9 cellular contexts compared by ENCODE assay signal in the genomic region with DNA sequence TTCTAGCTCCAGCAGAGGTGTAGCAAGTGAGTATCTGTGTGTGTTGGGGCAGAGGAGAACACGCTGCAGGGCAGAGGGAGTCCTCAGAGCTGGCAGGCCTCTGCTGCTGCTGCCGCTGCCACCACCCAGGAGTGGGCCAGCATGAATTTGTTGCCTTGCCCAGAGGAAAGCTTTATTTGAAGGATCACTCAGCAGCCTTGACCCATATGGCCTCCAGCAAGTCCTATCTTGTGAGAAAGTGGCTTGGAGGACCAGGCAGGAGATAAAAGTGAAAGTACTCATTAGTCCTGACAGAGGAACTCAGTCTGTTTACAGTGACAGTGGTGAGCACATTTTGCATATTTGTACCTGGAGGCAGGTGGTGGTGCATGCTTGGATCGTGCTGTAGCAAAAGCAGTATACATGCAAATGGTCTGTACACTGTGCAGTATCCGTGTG. TPM values are rescaled to one million over a fixed set of nuclear protein-coding genes. Genes with fewer than 3 reads are reported as not detected.
A peak's percentile ranks its signal among the peaks of the same experiment; 100 is the strongest.
DNase-seq lines count a peak whose midpoint lies in the region; ATAC-seq and TF ChIP-seq lines count a peak whose summit lies in the region.
"Had no signal": no experiment of that assay in that cellular context is flagged by ENCODE, and none has a peak within 500 bp of the region (broad histone marks: within the 10 kb centered on the region; RNA-seq: fewer than 3 reads in every experiment).

No MANE protein-coding gene starts in this region.

- H3K27ac ChIP-seq in gastroesophageal sphincter: no peak overlapping the region
- H3K27ac ChIP-seq: C4-2B had no signal

- peak overlapping the region; percentile 85 for H3K4me3 Mint-ChIP-seq in activated CD8-positive, alpha-beta memory T cell treated with anti-CD3 and anti-CD28 coated beads, Interleukin-2, amount 10 ng/mL, durations not matched to agents 7 days and 5 days
- peak overlapping the region; percentile 92 to 95 (median 95) for H3K4me3 Mint-ChIP-seq in T-cell
- H3K4me3 Mint-ChIP-seq in stimulated activated effector memory CD8-positive, alpha-beta T cell treated with anti-CD3 and anti-CD28 coated beads, Interleukin-12 subunit alpha, Interleukin-12 subunit beta, amount 100 ng/mL, for 72 hours: peak overlapping the region; percentile 83

- 56 to 69% methylated on average over 2 of the region's 4 CpGs for WGBS in gastroesophageal sphincter (ENCODE audit: low coverage in 1 of 2), 2 donors

- no peak for ATAC-seq in activated CD8-positive, alpha-beta memory T cell treated with anti-CD3 and anti-CD28 coated beads, Interleukin-2, amount 10 ng/mL, durations not matched to agents 7 days and 5 days
- peak; percentile 44 for ATAC-seq in HG02884 (IDR thresholded peaks at IDR 0.05; ENCODE audit: unreplicated experiment)
- peak; percentile 33 to 44 (median 37) for ATAC-seq in T-cell (replicated peaks in 1 of 4)
- ATAC-seq in stimulated activated effector memory CD8-positive, alpha-beta T cell treated with anti-CD3 and anti-CD28 coated beads, Interleukin-12 subunit alpha, Interleukin-12 subunit beta, amount 100 ng/mL, for 72 hours: peak; percentile 2
- no peak for ATAC-seq in gastroesophageal sphincter

- peaks cover 76% of the 10 kb centered on the region for H3K4me1 Mint-ChIP-seq in activated CD8-positive, alpha-beta memory T cell treated with anti-CD3 and anti-CD28 coated beads, Interleukin-2, amount 10 ng/mL, durations not matched to agents 7 days and 5 days
- peaks cover 80 to 90% (median 85%) of the 10 kb centered on the region in 3 donors for H3K4me1 Mint-ChIP-seq in T-cell
- peaks cover 84% of the 10 kb centered on the region for H3K4me1 Mint-ChIP-seq in stimulated activated effector memory CD8-positive, alpha-beta T cell treated with anti-CD3 and anti-CD28 coated beads, Interleukin-12 subunit alpha, Interleukin-12 subunit beta, amount 100 ng/mL, for 72 hours

- DNase-seq in activated CD8-positive, alpha-beta memory T cell treated with anti-CD3 and anti-CD28 coated beads, Interleukin-2, amount 10 ng/mL, durations not matched to agents 7 days and 5 days: no peak
- DNase-seq in activated CD8-positive, alpha-beta memory T cell treated with anti-CD3 and anti-CD28 coated beads for 24 hours: no peak
- DNase-seq in T-cell (peak in 1 of 34 experiments; percentile 30), NCI-H82 (lab: John Stamatoyannopoulos, UW) (no peak), amniotic stem cell (lab: John Stamatoyannopoulos, UW) (no peak)
- DNase-seq in stimulated activated effector memory CD8-positive, alpha-beta T cell treated with anti-CD3 and anti-CD28 coated beads, Interleukin-12 subunit alpha, Interleukin-12 subunit beta, amount 100 ng/mL, for 72 hours (ENCODE audit: low spot score in 2 of 2): peak in 1 of 2 donors; percentile 55

- H3K36me3 Mint-ChIP-seq in activated CD8-positive, alpha-beta memory T cell treated with anti-CD3 and anti-CD28 coated beads, Interleukin-2, amount 10 ng/mL, durations not matched to agents 7 days and 5 days: peaks cover 20% of the 10 kb centered on the region
- no peaks in the 10 kb centered on the region for H3K36me3 Mint-ChIP-seq in T-cell
- H3K36me3 Mint-ChIP-seq in stimulated activated effector memory CD8-positive, alpha-beta T cell treated with anti-CD3 and anti-CD28 coated beads, Interleukin-12 subunit alpha, Interleukin-12 subunit beta, amount 100 ng/mL, for 72 hours: peaks cover 25% of the 10 kb centered on the region

- no peak for TF ChIP-seq CTCF in gastroesophageal sphincter (IDR thresholded peaks at IDR 0.05)

- H3K4me3 ChIP-seq in gastroesophageal sphincter: peak overlapping the region in 1 of 2 donors; percentile 6

- peak overlapping the region; percentile 91 for H3K27ac Mint-ChIP-seq in activated CD8-positive, alpha-beta memory T cell treated with anti-CD3 and anti-CD28 coated beads, Interleukin-2, amount 10 ng/mL, durations not matched to agents 7 days and 5 days
- peak overlapping the region; percentile 91 to 92 for H3K27ac Mint-ChIP-seq in T-cell
- H3K27ac Mint-ChIP-seq in stimulated activated effector memory CD8-positive, alpha-beta T cell treated with anti-CD3 and anti-CD28 coated beads, Interleukin-12 subunit alpha, Interleukin-12 subunit beta, amount 100 ng/mL, for 72 hours: peak overlapping the region; percentile 97

- TF ChIP-seq EP300 in gastroesophageal sphincter (IDR thresholded peaks at IDR 0.05): no peak

- no peaks in the 10 kb centered on the region for H3K27me3 Mint-ChIP-seq in activated CD8-positive, alpha-beta memory T cell treated with anti-CD3 and anti-CD28 coated beads, Interleukin-2, amount 10 ng/mL, durations not matched to agents 7 days and 5 days
- H3K27me3 Mint-ChIP-seq in T-cell: no peaks in the 10 kb centered on the region

- no peak for TF ChIP-seq POLR2A in gastroesophageal sphincter (IDR thresholded peaks at IDR 0.05)

- H3K9me3 Mint-ChIP-seq in activated CD8-positive, alpha-beta memory T cell treated with anti-CD3 and anti-CD28 coated beads, Interleukin-2, amount 10 ng/mL, durations not matched to agents 7 days and 5 days (ENCODE audit: low read depth): no peaks in the 10 kb centered on the region
- no peaks in the 10 kb centered on the region for H3K9me3 Mint-ChIP-seq in T-cell
- H3K9me3 Mint-ChIP-seq in stimulated activated effector memory CD8-positive, alpha-beta T cell treated with anti-CD3 and anti-CD28 coated beads, Interleukin-12 subunit alpha, Interleukin-12 subunit beta, amount 100 ng/mL, for 72 hours: no peaks in the 10 kb centered on the region

- no peaks in the 10 kb centered on the region for H3K9me3 ChIP-seq in gastroesophageal sphincter

- H3K4me1 ChIP-seq in gastroesophageal sphincter: peaks cover 0 to 81% (median 48%) of the 10 kb centered on the region in 3 donors

- POLR2A ChIA-PET in T-cell (lab: Charles Lee): interaction anchor here in 1 of 2 donors (0.5 to 0.6 kb wide), 2 partner anchors 54 to 57 kb away, joined by 3 to 4 read pairs; no protein-coding TSS in a partner anchor

- H3K27me3 ChIP-seq in gastroesophageal sphincter: no peaks in the 10 kb centered on the region

- CTCF ChIA-PET in activated CD8-positive, alpha-beta memory T cell treated with anti-CD3 and anti-CD28 coated beads, Interleukin-2, amount 10 ng/mL, durations not matched to agents 7 days and 5 days (lab: Charles Lee): interaction anchor here (0.7 to 9.8 kb wide), 11 partner anchors 9 to 323 kb away, joined by 3 to 85 read pairs (median 4); partner anchors contain the start of gene SLC30A1
- CTCF ChIA-PET in T-cell (lab: Charles Lee): no interaction called here

- no peaks in the 10 kb centered on the region for H3K36me3 ChIP-seq in gastroesophageal sphincter

RNA-seq across cellular contexts. Expression of gene TRAF5, which starts 3.1 kb away (rescaled TPM):
- total RNA-seq in activated CD8-positive, alpha-beta memory T cell treated with anti-CD3 and anti-CD28 coated beads, Interleukin-2, amount 10 ng/mL, durations not matched to agents 7 days and 5 days: 10 to 100 TPM; 49.7 to 63.2 TPM
- total RNA-seq in T-cell (10 to 100 TPM; 49.5 to 64.5 (median 57.2) TPM), gastroesophageal sphincter (10 to 100 TPM; 20.5 to 44.2 (median 27.9) TPM)

Comparison
In these comparisons a context has a peak if more than half of its experiments do, and no peak if none do; other contexts are left out.
1. ATAC-seq: peak in HG02884 (single experiment), T-cell (4 of 4) and stimulated activated effector memory CD8-positive, alpha-beta T cell treated with anti-CD3 and anti-CD28 coated beads, Interleukin-12 subunit alpha, Interleukin-12 subunit beta, amount 100 ng/mL, for 72 hours (single experiment); none in activated CD8-positive, alpha-beta memory T cell treated with anti-CD3 and anti-CD28 coated beads, Interleukin-2, amount 10 ng/mL, durations not matched to agents 7 days and 5 days (single experiment) and gastroesophageal sphincter (single experiment).
2. Peak in every context shown above with its lines, with median percentiles within 50 percentile points of each other: H3K27ac Mint-ChIP-seq and H3K4me3 Mint-ChIP-seq.